ENCODE assay signal across 2 cellular contexts in genomic region chr6:7042654-7043545, GRCh38.
TF ChIP-seq lines count a peak whose summit lies in the region.

No MANE protein-coding gene starts in this region.

TF ChIP-seq in K562, 482 proteins besides CTCF, POLR2A, EP300 and RAD21 (continued from another document and continues in another):
- no peak for TF ChIP-seq ZNF280A (IDR thresholded peaks at IDR 0.05; ENCODE audit: low read depth, partially characterized antibody)
- TF ChIP-seq YY1 (IDR thresholded peaks at IDR 0.05; ENCODE audit: borderline replicate concordance in 1 of 3, control insufficient read depth in 1 of 3, extremely low read depth in 1 of 3, insufficient read depth in 3 of 3, insufficient read length in 1 of 3, insufficient replicate concordance in 2 of 3, low read depth in 1 of 3, low read length in 2 of 3), result no peak
- TF ChIP-seq HNRNPLL (IDR thresholded peaks at IDR 0.05; ENCODE audit: low read depth, low read length, poor library complexity, severe bottlenecking), result no peak
- TF ChIP-seq KHSRP (IDR thresholded peaks at IDR 0.05), result no peak
- TF ChIP-seq TAF1 (IDR thresholded peaks at IDR 0.05; ENCODE audit: control insufficient read depth, extremely low read depth, insufficient read depth, low read length, severe bottlenecking), result no peak
- peak; percentile 53; the same call in 1 of the 2 replicates for TF ChIP-seq RUNX1 (IDR thresholded peaks at IDR 0.05; ENCODE audit: low read depth)
- TF ChIP-seq ZBTB49 (CRISPR knock-in tag; IDR thresholded peaks at IDR 0.05; ENCODE audit: borderline replicate concordance), result no peak
- TF ChIP-seq KAT2B (IDR thresholded peaks at IDR 0.05; ENCODE audit: low read depth, low read length), result no peak
- TF ChIP-seq ZFP36 (IDR thresholded peaks at IDR 0.05; ENCODE audit: low read depth, low read length, partially characterized antibody), result no peak
- TF ChIP-seq CEBPB (tag; IDR thresholded peaks at IDR 0.05), result peak; percentile 32; the same call in 1 of the 2 replicates
- TF ChIP-seq SMARCA5 (IDR thresholded peaks at IDR 0.05), result no peak
- TF ChIP-seq FOXP4 (CRISPR knock-in tag; IDR thresholded peaks at IDR 0.05; ENCODE audit: borderline replicate concordance), result no peak
- TF ChIP-seq, protein P1, sequence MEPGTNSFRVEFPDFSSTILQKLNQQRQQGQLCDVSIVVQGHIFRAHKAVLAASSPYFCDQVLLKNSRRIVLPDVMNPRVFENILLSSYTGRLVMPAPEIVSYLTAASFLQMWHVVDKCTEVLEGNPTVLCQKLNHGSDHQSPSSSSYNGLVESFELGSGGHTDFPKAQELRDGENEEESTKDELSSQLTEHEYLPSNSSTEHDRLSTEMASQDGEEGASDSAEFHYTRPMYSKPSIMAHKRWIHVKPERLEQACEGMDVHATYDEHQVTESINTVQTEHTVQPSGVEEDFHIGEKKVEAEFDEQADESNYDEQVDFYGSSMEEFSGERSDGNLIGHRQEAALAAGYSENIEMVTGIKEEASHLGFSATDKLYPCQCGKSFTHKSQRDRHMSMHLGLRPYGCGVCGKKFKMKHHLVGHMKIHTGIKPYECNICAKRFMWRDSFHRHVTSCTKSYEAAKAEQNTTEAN (CRISPR knock-in tag; IDR thresholded peaks at IDR 0.05), result no peak
- TF ChIP-seq IFI16 (CRISPR knock-in tag; IDR thresholded peaks at IDR 0.05), result no peak
- TF ChIP-seq RBM39 (optimal IDR thresholded peaks at IDR 0.05; ENCODE audit: low read depth, low read length), result no peak
- TF ChIP-seq, protein P2, sequence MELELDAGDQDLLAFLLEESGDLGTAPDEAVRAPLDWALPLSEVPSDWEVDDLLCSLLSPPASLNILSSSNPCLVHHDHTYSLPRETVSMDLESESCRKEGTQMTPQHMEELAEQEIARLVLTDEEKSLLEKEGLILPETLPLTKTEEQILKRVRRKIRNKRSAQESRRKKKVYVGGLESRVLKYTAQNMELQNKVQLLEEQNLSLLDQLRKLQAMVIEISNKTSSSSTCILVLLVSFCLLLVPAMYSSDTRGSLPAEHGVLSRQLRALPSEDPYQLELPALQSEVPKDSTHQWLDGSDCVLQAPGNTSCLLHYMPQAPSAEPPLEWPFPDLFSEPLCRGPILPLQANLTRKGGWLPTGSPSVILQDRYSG (tag; conservative IDR thresholded peaks at IDR 0.05; ENCODE audit: low read depth), result peak; percentile 9; the same call in 1 of the 2 replicates
- TF ChIP-seq ELF4 (CRISPR knock-in tag; IDR thresholded peaks at IDR 0.05), result no peak
- no peak for TF ChIP-seq SETDB1 (IDR thresholded peaks at IDR 0.05; ENCODE audit: low read length)
- TF ChIP-seq SRSF9 (IDR thresholded peaks at IDR 0.05; ENCODE audit: borderline replicate concordance, low read depth, low read length), result no peak
- TF ChIP-seq SRF (CRISPR knock-in tag; IDR thresholded peaks at IDR 0.05), result no peak
- no peak for TF ChIP-seq ZNF165 (CRISPR knock-in tag; IDR thresholded peaks at IDR 0.05; ENCODE audit: borderline replicate concordance)
- TF ChIP-seq MAZ (CRISPR knock-in tag; conservative IDR thresholded peaks at IDR 0.05 in 1 of 2, IDR thresholded peaks at IDR 0.05 in 1 of 2), result 0 out of 4 replicates have a peak, but pooled peaks of 1 of the 2 experiments have one; percentile 18
- no peak for TF ChIP-seq ZNF146 (CRISPR knock-in tag; IDR thresholded peaks at IDR 0.05; ENCODE audit: unreplicated experiment)
- TF ChIP-seq NRF1 (conservative IDR thresholded peaks at IDR 0.05 in 1 of 2, IDR thresholded peaks at IDR 0.05 in 1 of 2), result no peak

TF ChIP-seq in HepG2, 621 proteins besides CTCF, POLR2A, EP300 and RAD21 (continued from another document and continues in another):
- TF ChIP-seq PRPF4 (IDR thresholded peaks at IDR 0.05; ENCODE audit: low read depth, low read length, poor library complexity, severe bottlenecking) (no peak), HES4 (CRISPR knock-in tag; IDR thresholded peaks at IDR 0.05; ENCODE audit: borderline replicate concordance) (no peak), BCL6 (CRISPR knock-in tag; IDR thresholded peaks at IDR 0.05) (peak; percentile 97), KLF9 (CRISPR knock-in tag; IDR thresholded peaks at IDR 0.05; ENCODE audit: low read depth) (peak; percentile 87), REL (CRISPR knock-in tag; conservative IDR thresholded peaks at IDR 0.05) (0 out of 2 replicates have a peak, but pooled peaks have one; percentile 37), SIN3A (IDR thresholded peaks at IDR 0.05; ENCODE audit: borderline replicate concordance, low read depth, low read length) (no peak), ARID4A (CRISPR knock-in tag; IDR thresholded peaks at IDR 0.05; ENCODE audit: borderline replicate concordance) (peak; percentile 59; the same call in 1 of the 2 replicates), NR3C1 (CRISPR knock-in tag; IDR thresholded peaks at IDR 0.05) (no peak), YY1 (IDR thresholded peaks at IDR 0.05; ENCODE audit: insufficient read depth, insufficient replicate concordance, low read depth, low read length) (no peak), CBFB (CRISPR knock-in tag; IDR thresholded peaks at IDR 0.05) (0 out of 2 replicates have a peak, but pooled peaks have one; percentile 34), ZC3H4 (CRISPR knock-in tag; IDR thresholded peaks at IDR 0.05; ENCODE audit: borderline replicate concordance) (no peak), TFDP2 (CRISPR knock-in tag; IDR thresholded peaks at IDR 0.05) (peak; percentile 79; the same call in 1 of the 2 replicates), ZNF841 (CRISPR knock-in tag; IDR thresholded peaks at IDR 0.05; ENCODE audit: borderline replicate concordance) (no peak), AGO2 (optimal IDR thresholded peaks at IDR 0.05; ENCODE audit: low read depth, low read length) (no peak), CC2D1A (CRISPR knock-in tag; IDR thresholded peaks at IDR 0.05) (no peak), FOXP4 (CRISPR knock-in tag; IDR thresholded peaks at IDR 0.05) (peak; percentile 70), ZNF614 (CRISPR knock-in tag; IDR thresholded peaks at IDR 0.05; ENCODE audit: borderline replicate concordance) (peak; percentile 82; the same call in 1 of the 2 replicates), ZNF30 (CRISPR knock-in tag; IDR thresholded peaks at IDR 0.05) (no peak), ZNF460 (CRISPR knock-in tag; IDR thresholded peaks at IDR 0.05; ENCODE audit: borderline replicate concordance) (no peak), ZNF317 (CRISPR knock-in tag; IDR thresholded peaks at IDR 0.05) (peak; percentile 56; the same call in 1 of the 2 replicates), ZNF629 (CRISPR knock-in tag; conservative IDR thresholded peaks at IDR 0.05) (peak; percentile 47), SNAI1 (CRISPR knock-in tag; IDR thresholded peaks at IDR 0.05; ENCODE audit: borderline replicate concordance) (no peak), ATAD3A (CRISPR knock-in tag; IDR thresholded peaks at IDR 0.05) (no peak), ZNF772 (CRISPR knock-in tag; IDR thresholded peaks at IDR 0.05) (peak; percentile 91), PAX8 (CRISPR knock-in tag; IDR thresholded peaks at IDR 0.05; ENCODE audit: borderline replicate concordance) (peak; percentile 72; the same call in 1 of the 2 replicates), ZNF264 (CRISPR knock-in tag; IDR thresholded peaks at IDR 0.05) (peak; percentile 77; the same call in 1 of the 2 replicates), SETDB1 (CRISPR knock-in tag; IDR thresholded peaks at IDR 0.05; ENCODE audit: borderline replicate concordance) (no peak), PHF5A (CRISPR knock-in tag; IDR thresholded peaks at IDR 0.05; ENCODE audit: low read depth, unreplicated experiment) (peak; percentile 63), JUN (CRISPR knock-in tag; IDR thresholded peaks at IDR 0.05) (peak; percentile 91), FOXO1 (CRISPR knock-in tag; IDR thresholded peaks at IDR 0.05) (peak; percentile 80), ELK4 (CRISPR knock-in tag; IDR thresholded peaks at IDR 0.05; ENCODE audit: borderline replicate concordance) (no peak), ZNF10 (CRISPR knock-in tag; IDR thresholded peaks at IDR 0.05; ENCODE audit: borderline replicate concordance, low read depth) (no peak), MEIS1 (CRISPR knock-in tag; IDR thresholded peaks at IDR 0.05; ENCODE audit: borderline replicate concordance) (peak; percentile 74; the same call in 1 of the 2 replicates)
- TF ChIP-seq, protein P3, sequence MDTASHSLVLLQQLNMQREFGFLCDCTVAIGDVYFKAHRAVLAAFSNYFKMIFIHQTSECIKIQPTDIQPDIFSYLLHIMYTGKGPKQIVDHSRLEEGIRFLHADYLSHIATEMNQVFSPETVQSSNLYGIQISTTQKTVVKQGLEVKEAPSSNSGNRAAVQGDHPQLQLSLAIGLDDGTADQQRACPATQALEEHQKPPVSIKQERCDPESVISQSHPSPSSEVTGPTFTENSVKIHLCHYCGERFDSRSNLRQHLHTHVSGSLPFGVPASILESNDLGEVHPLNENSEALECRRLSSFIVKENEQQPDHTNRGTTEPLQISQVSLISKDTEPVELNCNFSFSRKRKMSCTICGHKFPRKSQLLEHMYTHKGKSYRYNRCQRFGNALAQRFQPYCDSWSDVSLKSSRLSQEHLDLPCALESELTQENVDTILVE (CRISPR knock-in tag; IDR thresholded peaks at IDR 0.05), result peak; percentile 85
- TF ChIP-seq, protein P4, sequence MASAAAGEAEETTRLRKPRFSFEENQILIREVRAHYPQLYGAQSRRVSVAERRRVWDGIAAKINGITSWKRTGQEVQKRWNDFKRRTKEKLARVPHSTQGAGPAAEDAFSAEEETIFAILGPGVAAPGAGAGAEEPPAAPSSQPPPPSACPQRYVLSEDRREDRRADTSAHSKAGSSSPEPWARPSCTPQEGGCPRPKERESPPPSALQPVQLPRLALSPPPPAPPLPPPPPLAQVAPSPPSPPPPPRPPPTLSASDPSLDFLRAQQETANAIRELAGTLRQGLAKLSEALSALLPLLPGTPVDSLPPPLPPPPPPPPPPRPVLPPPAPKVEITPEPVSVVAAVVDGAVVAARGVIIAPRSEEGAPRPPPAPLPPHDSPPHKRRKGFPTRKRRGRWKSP (CRISPR knock-in tag; IDR thresholded peaks at IDR 0.05), result peak; percentile 81; the same call in 1 of the 2 replicates
- TF ChIP-seq, protein P5, sequence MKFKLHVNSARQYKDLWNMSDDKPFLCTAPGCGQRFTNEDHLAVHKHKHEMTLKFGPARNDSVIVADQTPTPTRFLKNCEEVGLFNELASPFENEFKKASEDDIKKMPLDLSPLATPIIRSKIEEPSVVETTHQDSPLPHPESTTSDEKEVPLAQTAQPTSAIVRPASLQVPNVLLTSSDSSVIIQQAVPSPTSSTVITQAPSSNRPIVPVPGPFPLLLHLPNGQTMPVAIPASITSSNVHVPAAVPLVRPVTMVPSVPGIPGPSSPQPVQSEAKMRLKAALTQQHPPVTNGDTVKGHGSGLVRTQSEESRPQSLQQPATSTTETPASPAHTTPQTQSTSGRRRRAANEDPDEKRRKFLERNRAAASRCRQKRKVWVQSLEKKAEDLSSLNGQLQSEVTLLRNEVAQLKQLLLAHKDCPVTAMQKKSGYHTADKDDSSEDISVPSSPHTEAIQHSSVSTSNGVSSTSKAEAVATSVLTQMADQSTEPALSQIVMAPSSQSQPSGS (CRISPR knock-in tag; IDR thresholded peaks at IDR 0.05), result peak; percentile 95
